11 cellular contexts compared by ENCODE assay signal in genomic region chr10:71765176-71765906, GRCh38. TPM values are rescaled to one million over a fixed set of nuclear protein-coding genes. Genes with fewer than 3 reads are reported as not detected.
DNase-seq lines count a peak whose midpoint lies in the region; ATAC-seq and TF ChIP-seq lines count a peak whose summit lies in the region.
"Had no signal": no experiment of that assay in that cellular context is flagged by ENCODE, and none has a peak within 500 bp of the region (broad histone marks: within the 10 kb centered on the region; RNA-seq: fewer than 3 reads in every experiment).

No MANE protein-coding gene starts in this region.

- H3K27ac ChIP-seq in CD8-positive, alpha-beta memory T cell (ENCODE audit: low read depth, low read length) = no peak overlapping the region
- peak overlapping the region; percentile 77 to 91 (median 86) for H3K27ac ChIP-seq in gastrocnemius medialis

- H3K9me3 Mint-ChIP-seq in CD8-positive, alpha-beta memory T cell = no peaks in the 10 kb centered on the region
- H3K9me3 Mint-ChIP-seq: H9 had no signal

- CTCF ChIA-PET in CD8-positive, alpha-beta memory T cell (lab: Charles Lee) = interaction anchor here (0.9 to 3.8 kb wide), 7 partner anchors 9 to 195 kb away, joined by 3 to 28 read pairs (median 3); partner anchors contain the start of gene VSIR

- no peak overlapping the region for H3K4me3 ChIP-seq in CD8-positive, alpha-beta memory T cell (ENCODE audit: low read length)
- no peak overlapping the region for H3K4me3 ChIP-seq in gastrocnemius medialis

- peaks cover 92 to 100% (median 98%) of the 10 kb centered on the region in 3 donors for H3K4me1 Mint-ChIP-seq in CD8-positive, alpha-beta memory T cell

- no peak for DNase-seq in CD8-positive, alpha-beta memory T cell
- DNase-seq in fibroblast of the conjunctiva (ENCODE audit: low read depth) (peak; percentile 22), gastrocnemius medialis (no peak), G401 (ENCODE audit: low spot score) (no peak), globus pallidus (ENCODE audit: low spot score) (no peak)
- DNase-seq: H9 had no signal

- TF ChIP-seq POLR2A in gastrocnemius medialis (IDR thresholded peaks at IDR 0.05) = no peak

- H3K9me3 ChIP-seq in CD8-positive, alpha-beta memory T cell (ENCODE audit: low read length) = no peaks in the 10 kb centered on the region
- H3K9me3 ChIP-seq in gastrocnemius medialis = no peaks in the 10 kb centered on the region

- TF ChIP-seq CTCF in gastrocnemius medialis (IDR thresholded peaks at IDR 0.05 in 4 of 5, conservative IDR thresholded peaks at IDR 0.05 in 1 of 5) = peak in 1 of 5 experiments; percentile 7

- in situ Hi-C loops in gastrocnemius medialis (cut with MboI; ENCODE audit: low sequenced_read_pairs in 4 of 4) (no loop called here), G401 (cut with HindIII; ENCODE audit: low sequenced_read_pairs) (no loop called here)

- peak overlapping the region in 5 of 7 donors; percentile 44 to 53 (median 50) for H3K4me3 Mint-ChIP-seq in CD8-positive, alpha-beta memory T cell
- H3K4me3 Mint-ChIP-seq: H9 had no signal

- H3K27me3 ChIP-seq in CD8-positive, alpha-beta memory T cell (ENCODE audit: insufficient read depth, low read length, poor library complexity, severe bottlenecking) = no peaks in the 10 kb centered on the region
- no peaks in the 10 kb centered on the region for H3K27me3 ChIP-seq in gastrocnemius medialis

- H3K36me3 ChIP-seq in CD8-positive, alpha-beta memory T cell (ENCODE audit: insufficient read depth, low read length) = peaks cover 46% of the 10 kb centered on the region
- H3K36me3 ChIP-seq in gastrocnemius medialis = no peaks in the 10 kb centered on the region

- intact Hi-C loops in gastrocnemius medialis (cut with DNase I; ENCODE audit: low total_unique reads) = no loop called here

- no peaks in the 10 kb centered on the region for H3K27me3 Mint-ChIP-seq in CD8-positive, alpha-beta memory T cell

- peaks cover 0 to 88% (median 23%) of the 10 kb centered on the region in 3 donors for H3K36me3 Mint-ChIP-seq in CD8-positive, alpha-beta memory T cell

- peaks cover 98% of the 10 kb centered on the region for H3K4me1 ChIP-seq in CD8-positive, alpha-beta memory T cell (ENCODE audit: insufficient read depth, low read length)
- H3K4me1 ChIP-seq in gastrocnemius medialis = peaks cover 47 to 90% of the 10 kb centered on the region in 2 donors

- H3K27ac Mint-ChIP-seq in CD8-positive, alpha-beta memory T cell = peak overlapping the region; percentile 83 to 99 (median 90)
- H3K27ac Mint-ChIP-seq: H9 had no signal

- POLR2A ChIA-PET in CD8-positive, alpha-beta memory T cell (lab: Charles Lee) = interaction anchor here (1.1 to 1.4 kb wide), 3 partner anchors 16 to 44 kb away, joined by 3 to 4 read pairs (median 4); no protein-coding TSS in a partner anchor

- ATAC-seq in SK-N-SH treated with all-trans-retinoic acid at 6 μM for 48 hours (peak; percentile 51), gastrocnemius medialis (peak in 1 of 2 donors; percentile 12), GM21381 (IDR thresholded peaks at IDR 0.05; ENCODE audit: unreplicated experiment) (no peak), GM18858 (IDR thresholded peaks at IDR 0.05; ENCODE audit: unreplicated experiment) (no peak)

TF ChIP-seq in SK-N-SH treated with all-trans-retinoic acid at 6 μM for 48 hours, 23 proteins besides CTCF, POLR2A, EP300 and RAD21:
- TF ChIP-seq ZNF8 (CRISPR knock-in tag; IDR thresholded peaks at IDR 0.05) = no peak
- TF ChIP-seq CSDC2 (CRISPR knock-in tag; IDR thresholded peaks at IDR 0.05) = no peak
- no peak for TF ChIP-seq ARNTL (CRISPR knock-in tag; IDR thresholded peaks at IDR 0.05; ENCODE audit: borderline replicate concordance, low read depth)
- no peak for TF ChIP-seq OSR1 (CRISPR knock-in tag; IDR thresholded peaks at IDR 0.05)
- TF ChIP-seq TCF4 (CRISPR knock-in tag; IDR thresholded peaks at IDR 0.05; ENCODE audit: borderline replicate concordance) = no peak
- no peak for TF ChIP-seq CREB5 (CRISPR knock-in tag; IDR thresholded peaks at IDR 0.05; ENCODE audit: low read depth)
- TF ChIP-seq ISL1 (CRISPR knock-in tag; IDR thresholded peaks at IDR 0.05) = no peak

RNA-seq across cellular contexts. Expression of gene VSIR, which starts 8.0 kb away (rescaled TPM):
- 10 to 100 TPM; 59.6 to 61.4 TPM for total RNA-seq in CD8-positive, alpha-beta memory T cell
- polyA plus RNA-seq in CD8-positive, alpha-beta memory T cell = 349 TPM
- 10 to 100 TPM in 3 of 4 donors, 1 to 10 TPM in 1; 7.9 to 20.7 (median 16.9) TPM for total RNA-seq in gastrocnemius medialis
- total RNA-seq in G401 (2014; rRNA removed; shearing (Covaris generic)) = 1.2 and 1.5 TPM in 2 replicates

RNA-seq across cellular contexts. Expression of gene C10orf105, which starts 45.8 kb away (rescaled TPM):
- total RNA-seq in CD8-positive, alpha-beta memory T cell = under 1 TPM; 0.04 to 0.11 TPM
- polyA plus RNA-seq in CD8-positive, alpha-beta memory T cell = 0.23 TPM
- not detected for total RNA-seq in gastrocnemius medialis
- not detected in 2 replicates for total RNA-seq in G401 (2014; rRNA removed; shearing (Covaris generic))
- total RNA-seq: LHCN-M2, renal cortical epithelial cell had no signal
